16 cellular contexts compared by ENCODE assay signal in the genomic region with DNA sequence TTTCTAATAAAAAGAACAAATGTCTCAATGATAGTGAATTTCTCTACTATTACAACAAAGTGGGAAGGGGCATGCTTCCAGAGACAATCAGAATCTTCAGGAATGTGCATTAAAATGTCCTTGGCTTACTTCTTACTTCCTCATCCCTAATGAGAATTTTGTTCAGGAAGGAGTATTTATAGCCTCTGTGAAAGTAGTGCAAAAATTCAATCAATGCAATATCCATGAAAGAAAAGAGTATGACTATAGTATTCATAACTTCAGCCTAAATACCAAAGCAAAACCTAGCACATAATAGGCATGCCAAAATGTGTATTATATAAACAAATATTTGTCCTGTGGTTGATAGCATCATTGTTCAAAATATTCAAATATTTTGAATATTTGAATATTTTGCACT.
"Had no signal": no experiment of that assay in that cellular context is flagged by ENCODE, and none has a peak within 500 bp of the region (broad histone marks: within the 10 kb centered on the region; RNA-seq: fewer than 3 reads in every experiment).

No MANE protein-coding gene starts in this region.

- ATAC-seq: activated CD8-positive, alpha-beta memory T cell treated with anti-CD3 and anti-CD28 coated beads, Interleukin-2, amount 10 ng/mL, durations not matched to agents 7 days and 5 days; body of pancreas; left lung; natural killer cell; stimulated activated memory B cell treated with anti-CD40 and anti-IgM and Interleukin-4, amounts not matched to agents 10 μg/mL and 1 μg/mL and 100 μg/mL, for 72 hours had no signal

- H3K4me3 ChIP-seq: body of pancreas, esophagus muscularis mucosa, left lung had no signal

- H3K27ac ChIP-seq: body of pancreas, esophagus muscularis mucosa, left lung, WERI-Rb-1 had no signal

- H3K36me3 Mint-ChIP-seq: activated CD4-positive, alpha-beta memory T cell treated with anti-CD3 and anti-CD28 coated beads for 36 hours; activated CD8-positive, alpha-beta memory T cell treated with anti-CD3 and anti-CD28 coated beads, Interleukin-2, amount 10 ng/mL, durations not matched to agents 7 days and 5 days; activated naive CD4-positive, alpha-beta T cell treated with anti-CD3 and anti-CD28 coated beads, Interleukin-2, amount 10 ng/mL, durations not matched to agents 7 days and 5 days; natural killer cell; stimulated activated memory B cell treated with anti-CD40 and anti-IgM and Interleukin-4, amounts not matched to agents 10 μg/mL and 1 μg/mL and 100 μg/mL, for 72 hours had no signal

- H3K27me3 Mint-ChIP-seq: activated CD4-positive, alpha-beta memory T cell treated with anti-CD3 and anti-CD28 coated beads for 36 hours; activated CD8-positive, alpha-beta memory T cell treated with anti-CD3 and anti-CD28 coated beads, Interleukin-2, amount 10 ng/mL, durations not matched to agents 7 days and 5 days; activated naive CD4-positive, alpha-beta T cell treated with anti-CD3 and anti-CD28 coated beads, Interleukin-2, amount 10 ng/mL, durations not matched to agents 7 days and 5 days; stimulated activated memory B cell treated with anti-CD40 and anti-IgM and Interleukin-4, amounts not matched to agents 10 μg/mL and 1 μg/mL and 100 μg/mL, for 72 hours had no signal

- H3K36me3 ChIP-seq: esophagus muscularis mucosa, left lung, WERI-Rb-1 had no signal

- H3K4me1 Mint-ChIP-seq: activated CD8-positive, alpha-beta memory T cell treated with anti-CD3 and anti-CD28 coated beads, Interleukin-2, amount 10 ng/mL, durations not matched to agents 7 days and 5 days; activated naive CD4-positive, alpha-beta T cell treated with anti-CD3 and anti-CD28 coated beads, Interleukin-2, amount 10 ng/mL, durations not matched to agents 7 days and 5 days; natural killer cell; stimulated activated memory B cell treated with anti-CD40 and anti-IgM and Interleukin-4, amounts not matched to agents 10 μg/mL and 1 μg/mL and 100 μg/mL, for 72 hours had no signal

- DNase-seq: activated CD4-positive, alpha-beta memory T cell treated with anti-CD3 and anti-CD28 coated beads for 36 hours; activated CD8-positive, alpha-beta memory T cell treated with anti-CD3 and anti-CD28 coated beads, Interleukin-2, amount 10 ng/mL, durations not matched to agents 7 days and 5 days; activated naive CD4-positive, alpha-beta T cell treated with anti-CD3 and anti-CD28 coated beads, Interleukin-2, amount 10 ng/mL, durations not matched to agents 7 days and 5 days; activated T-cell treated with anti-CD3 and anti-CD28 coated beads, Interleukin-2, amount 50 U/mL, for 1 hour; body of pancreas; caudate nucleus; hippocampal formation; left lung; mesendoderm; natural killer cell; stimulated activated CD4-positive, alpha-beta T cell treated with anti-CD3 and anti-CD28 coated beads, Interleukin-2, amount 100 ng/mL, for 48 hours; WERI-Rb-1 had no signal

- H3K4me3 Mint-ChIP-seq: activated CD4-positive, alpha-beta memory T cell treated with anti-CD3 and anti-CD28 coated beads for 36 hours; activated CD8-positive, alpha-beta memory T cell treated with anti-CD3 and anti-CD28 coated beads, Interleukin-2, amount 10 ng/mL, durations not matched to agents 7 days and 5 days; activated naive CD4-positive, alpha-beta T cell treated with anti-CD3 and anti-CD28 coated beads, Interleukin-2, amount 10 ng/mL, durations not matched to agents 7 days and 5 days; natural killer cell; stimulated activated memory B cell treated with anti-CD40 and anti-IgM and Interleukin-4, amounts not matched to agents 10 μg/mL and 1 μg/mL and 100 μg/mL, for 72 hours; T-helper 1 cell treated with Interleukin-12 subunit alpha and Interleukin-12 subunit beta and Interleukin-4 antibody, amounts not matched to agents 30 μg/mL and 1 μg/mL, for 36 hours had no signal

- H3K27me3 ChIP-seq: body of pancreas, esophagus muscularis mucosa, left lung had no signal

- H3K4me1 ChIP-seq: body of pancreas had no signal

- H3K27ac Mint-ChIP-seq: activated CD4-positive, alpha-beta memory T cell treated with anti-CD3 and anti-CD28 coated beads for 36 hours; activated CD8-positive, alpha-beta memory T cell treated with anti-CD3 and anti-CD28 coated beads, Interleukin-2, amount 10 ng/mL, durations not matched to agents 7 days and 5 days; activated naive CD4-positive, alpha-beta T cell treated with anti-CD3 and anti-CD28 coated beads, Interleukin-2, amount 10 ng/mL, durations not matched to agents 7 days and 5 days; activated T-helper 2 cell treated with anti-CD3 and anti-CD28 coated beads, Interferon-gamma antibody, Interleukin-2, Interleukin-4, amounts not matched to agents 10 μg/mL and 5 μg/mL and 100 μg/mL, durations not matched to agents 14 hours and 24 hours and 36 hours; natural killer cell; stimulated activated memory B cell treated with anti-CD40 and anti-IgM and Interleukin-4, amounts not matched to agents 10 μg/mL and 1 μg/mL and 100 μg/mL, for 72 hours; T-helper 1 cell treated with Interleukin-12 subunit alpha and Interleukin-12 subunit beta and Interleukin-4 antibody, amounts not matched to agents 30 μg/mL and 1 μg/mL, for 36 hours had no signal

- H3K9me3 ChIP-seq: body of pancreas, esophagus muscularis mucosa, left lung had no signal

- H3K9me3 Mint-ChIP-seq: T-helper 1 cell treated with Interleukin-12 subunit alpha and Interleukin-12 subunit beta and Interleukin-4 antibody, amounts not matched to agents 30 μg/mL and 1 μg/mL, for 36 hours had no signal
